19 cellular contexts compared by ENCODE assay signal in the genomic region with DNA sequence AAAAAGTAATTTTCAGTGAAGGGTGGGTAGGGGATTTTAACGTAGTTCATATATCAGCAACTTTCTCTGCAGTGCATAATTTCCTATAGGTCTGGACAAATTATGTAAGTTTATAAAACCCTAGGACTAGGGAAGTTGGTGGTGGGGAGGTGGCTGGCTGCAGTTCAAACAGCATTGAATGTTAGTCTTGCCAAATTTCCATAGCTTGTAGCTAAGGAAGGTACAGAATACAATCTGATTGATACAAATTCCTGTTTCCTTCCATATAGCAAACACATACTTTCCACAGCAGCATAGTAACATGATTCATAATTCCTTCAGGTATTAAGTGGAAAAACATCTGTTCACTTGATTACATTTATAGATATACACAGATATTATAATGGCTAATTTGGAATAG.
A peak's percentile ranks its signal among the peaks of the same experiment; 100 is the strongest.
DNase-seq lines count a peak whose midpoint lies in the region; ATAC-seq and TF ChIP-seq lines count a peak whose summit lies in the region.
"Had no signal": no experiment of that assay in that cellular context is flagged by ENCODE, and none has a peak within 500 bp of the region (broad histone marks: within the 10 kb centered on the region; RNA-seq: fewer than 3 reads in every experiment).

No MANE protein-coding gene starts in this region.

- no peaks in the 10 kb centered on the region for H3K9me3 ChIP-seq in GM23248 (ENCODE audit: low read depth)
- H3K9me3 ChIP-seq: BLaER1, Caco-2 had no signal

- in situ Hi-C loops in GM23248 (cut with MboI), result no loop called here

- H3F3A ChIP-seq in GM23338 (replicated peaks; ENCODE audit: low read depth) (no peaks in the 10 kb centered on the region), GM23248 (ENCODE audit: insufficient read depth) (no peaks in the 10 kb centered on the region)

- WGBS in GM23248 (ENCODE audit: low coverage in 1 of 2, low lambda C conversion rate in 2 of 2, missing lambda C conversion rate in 2 of 2), 2 experiments, result 56% methylated on average over 1 of the region's 1 CpG

- H3K4me3 ChIP-seq in GM23338 (no peak overlapping the region), GM23248 (no peak overlapping the region)
- H3K4me3 ChIP-seq: BLaER1, GM12878 had no signal

- no peak for TF ChIP-seq CTCF in foreskin keratinocyte (conservative IDR thresholded peaks at IDR 0.05)
- no peak for TF ChIP-seq CTCF in GM23338 (conservative IDR thresholded peaks at IDR 0.05; ENCODE audit: low read depth in 2 of 2)

- H3K27me3 ChIP-seq in foreskin keratinocyte (no peaks in the 10 kb centered on the region), GM23338 (ENCODE audit: insufficient read depth) (no peaks in the 10 kb centered on the region), GM23248 (replicated peaks; ENCODE audit: insufficient read depth) (no peaks in the 10 kb centered on the region)
- H3K27me3 ChIP-seq: BLaER1 had no signal

- H3K4me2 ChIP-seq in GM23338 (no peak overlapping the region), GM23248 (ENCODE audit: unreplicated experiment) (no peak overlapping the region)
- H3K4me2 ChIP-seq: BLaER1 had no signal

- no peaks in the 10 kb centered on the region for H4K20me1 ChIP-seq in GM23338 (replicated peaks; ENCODE audit: insufficient read depth)
- no peaks in the 10 kb centered on the region for H4K20me1 ChIP-seq in GM23248 (ENCODE audit: insufficient read depth)
- H4K20me1 ChIP-seq: BLaER1 had no signal

- H3K27ac ChIP-seq in foreskin keratinocyte (no peak overlapping the region), GM23338 (ENCODE audit: low read depth) (no peak overlapping the region), GM23248 (no peak overlapping the region)
- H3K27ac ChIP-seq: BLaER1, C4-2B had no signal

- H3K36me3 Mint-ChIP-seq in GM23338 (ENCODE audit: low read depth), result no peaks in the 10 kb centered on the region
- H3K36me3 Mint-ChIP-seq: CD4-positive, CD25-positive, alpha-beta regulatory T cell; CD8-positive, alpha-beta T cell had no signal

- H3K9me2 ChIP-seq in GM23338 (ENCODE audit: insufficient read depth) (no peaks in the 10 kb centered on the region), GM23248 (ENCODE audit: insufficient read depth) (no peaks in the 10 kb centered on the region)

- H3K79me2 ChIP-seq in GM23338 (replicated peaks; ENCODE audit: insufficient read depth) (no peaks in the 10 kb centered on the region), GM23248 (ENCODE audit: insufficient read depth) (no peaks in the 10 kb centered on the region)

- H3K9ac ChIP-seq in GM23248, result no peak overlapping the region
- H3K9ac ChIP-seq: BLaER1 had no signal

- H3K27ac Mint-ChIP-seq in GM23338, result no peak overlapping the region
- H3K27ac Mint-ChIP-seq: B cell; CD4-positive, CD25-positive, alpha-beta regulatory T cell; CD8-positive, alpha-beta T cell; H9 had no signal

- DNase-seq in dermis microvascular lymphatic vessel endothelial cell (ENCODE audit: low read depth in 2 of 2), result peak; percentile 83 to 89
- peak in 1 of 2 donors; percentile 28 for DNase-seq in foreskin keratinocyte
- DNase-seq in lung microvascular endothelial cell (ENCODE audit: low read depth in 2 of 2), result peak; percentile 45 to 93
- peak; percentile 68 for DNase-seq in pulmonary artery endothelial cell (ENCODE audit: low read depth, low spot score)
- DNase-seq in GM23338 (ENCODE audit: low spot score), result no peak
- no peak for DNase-seq in GM23248
- DNase-seq: Caco-2; CD4-positive, CD25-positive, alpha-beta regulatory T cell; CD8-positive, alpha-beta T cell; DMS153; DND-41; H9 had no signal

- H3K4me3 Mint-ChIP-seq in GM23338, result no peak overlapping the region
- H3K4me3 Mint-ChIP-seq: B cell; CD4-positive, CD25-positive, alpha-beta regulatory T cell; CD8-positive, alpha-beta T cell; H9 had no signal

- H3K9me3 Mint-ChIP-seq in GM23338, result no peaks in the 10 kb centered on the region
- H3K9me3 Mint-ChIP-seq: CD8-positive, alpha-beta T cell; H9 had no signal

- ATAC-seq in foreskin keratinocyte (peak; percentile 34), GM19328 (IDR thresholded peaks at IDR 0.05; ENCODE audit: unreplicated experiment) (no peak), GM23338 (no peak), GM19351 (IDR thresholded peaks at IDR 0.05; ENCODE audit: unreplicated experiment) (no peak)
- ATAC-seq: CD8-positive, alpha-beta T cell; GM12878; HCT116 had no signal

- H3K36me3 ChIP-seq in GM23338 (ENCODE audit: insufficient read depth), result no peaks in the 10 kb centered on the region
- no peaks in the 10 kb centered on the region for H3K36me3 ChIP-seq in GM23248 (ENCODE audit: low read depth)
- H3K36me3 ChIP-seq: BLaER1 had no signal

- peaks cover 2% of the 10 kb centered on the region for H3K4me1 ChIP-seq in foreskin keratinocyte
- H3K4me1 ChIP-seq in GM23338 (ENCODE audit: insufficient read depth), result no peaks in the 10 kb centered on the region; the same call in 1 of the 2 replicates
- H3K4me1 ChIP-seq in GM23248 (ENCODE audit: insufficient read depth), result no peaks in the 10 kb centered on the region
- H3K4me1 ChIP-seq: BLaER1, Caco-2 had no signal

- peaks cover 6% of the 10 kb centered on the region; the same call in 2 of the 3 replicates for H3K4me1 Mint-ChIP-seq in GM23338
- H3K4me1 Mint-ChIP-seq: B cell; CD4-positive, CD25-positive, alpha-beta regulatory T cell had no signal

- H2AFZ ChIP-seq in GM23338 (no peak overlapping the region), GM23248 (no peak overlapping the region)

- no peaks in the 10 kb centered on the region for H3K27me3 Mint-ChIP-seq in GM23338 (ENCODE audit: insufficient read depth, low read depth, poor library complexity)
- H3K27me3 Mint-ChIP-seq: B cell; CD4-positive, CD25-positive, alpha-beta regulatory T cell had no signal

TF ChIP-seq in GM23338, 12 proteins besides CTCF, POLR2A, EP300 and RAD21 (continues in another document):
- TF ChIP-seq ZNF114 (CRISPR knock-in tag; IDR thresholded peaks at IDR 0.05), result no peak
- TF ChIP-seq ZNF331 (CRISPR knock-in tag; IDR thresholded peaks at IDR 0.05; ENCODE audit: low read depth), result no peak
- TF ChIP-seq, protein P1, sequence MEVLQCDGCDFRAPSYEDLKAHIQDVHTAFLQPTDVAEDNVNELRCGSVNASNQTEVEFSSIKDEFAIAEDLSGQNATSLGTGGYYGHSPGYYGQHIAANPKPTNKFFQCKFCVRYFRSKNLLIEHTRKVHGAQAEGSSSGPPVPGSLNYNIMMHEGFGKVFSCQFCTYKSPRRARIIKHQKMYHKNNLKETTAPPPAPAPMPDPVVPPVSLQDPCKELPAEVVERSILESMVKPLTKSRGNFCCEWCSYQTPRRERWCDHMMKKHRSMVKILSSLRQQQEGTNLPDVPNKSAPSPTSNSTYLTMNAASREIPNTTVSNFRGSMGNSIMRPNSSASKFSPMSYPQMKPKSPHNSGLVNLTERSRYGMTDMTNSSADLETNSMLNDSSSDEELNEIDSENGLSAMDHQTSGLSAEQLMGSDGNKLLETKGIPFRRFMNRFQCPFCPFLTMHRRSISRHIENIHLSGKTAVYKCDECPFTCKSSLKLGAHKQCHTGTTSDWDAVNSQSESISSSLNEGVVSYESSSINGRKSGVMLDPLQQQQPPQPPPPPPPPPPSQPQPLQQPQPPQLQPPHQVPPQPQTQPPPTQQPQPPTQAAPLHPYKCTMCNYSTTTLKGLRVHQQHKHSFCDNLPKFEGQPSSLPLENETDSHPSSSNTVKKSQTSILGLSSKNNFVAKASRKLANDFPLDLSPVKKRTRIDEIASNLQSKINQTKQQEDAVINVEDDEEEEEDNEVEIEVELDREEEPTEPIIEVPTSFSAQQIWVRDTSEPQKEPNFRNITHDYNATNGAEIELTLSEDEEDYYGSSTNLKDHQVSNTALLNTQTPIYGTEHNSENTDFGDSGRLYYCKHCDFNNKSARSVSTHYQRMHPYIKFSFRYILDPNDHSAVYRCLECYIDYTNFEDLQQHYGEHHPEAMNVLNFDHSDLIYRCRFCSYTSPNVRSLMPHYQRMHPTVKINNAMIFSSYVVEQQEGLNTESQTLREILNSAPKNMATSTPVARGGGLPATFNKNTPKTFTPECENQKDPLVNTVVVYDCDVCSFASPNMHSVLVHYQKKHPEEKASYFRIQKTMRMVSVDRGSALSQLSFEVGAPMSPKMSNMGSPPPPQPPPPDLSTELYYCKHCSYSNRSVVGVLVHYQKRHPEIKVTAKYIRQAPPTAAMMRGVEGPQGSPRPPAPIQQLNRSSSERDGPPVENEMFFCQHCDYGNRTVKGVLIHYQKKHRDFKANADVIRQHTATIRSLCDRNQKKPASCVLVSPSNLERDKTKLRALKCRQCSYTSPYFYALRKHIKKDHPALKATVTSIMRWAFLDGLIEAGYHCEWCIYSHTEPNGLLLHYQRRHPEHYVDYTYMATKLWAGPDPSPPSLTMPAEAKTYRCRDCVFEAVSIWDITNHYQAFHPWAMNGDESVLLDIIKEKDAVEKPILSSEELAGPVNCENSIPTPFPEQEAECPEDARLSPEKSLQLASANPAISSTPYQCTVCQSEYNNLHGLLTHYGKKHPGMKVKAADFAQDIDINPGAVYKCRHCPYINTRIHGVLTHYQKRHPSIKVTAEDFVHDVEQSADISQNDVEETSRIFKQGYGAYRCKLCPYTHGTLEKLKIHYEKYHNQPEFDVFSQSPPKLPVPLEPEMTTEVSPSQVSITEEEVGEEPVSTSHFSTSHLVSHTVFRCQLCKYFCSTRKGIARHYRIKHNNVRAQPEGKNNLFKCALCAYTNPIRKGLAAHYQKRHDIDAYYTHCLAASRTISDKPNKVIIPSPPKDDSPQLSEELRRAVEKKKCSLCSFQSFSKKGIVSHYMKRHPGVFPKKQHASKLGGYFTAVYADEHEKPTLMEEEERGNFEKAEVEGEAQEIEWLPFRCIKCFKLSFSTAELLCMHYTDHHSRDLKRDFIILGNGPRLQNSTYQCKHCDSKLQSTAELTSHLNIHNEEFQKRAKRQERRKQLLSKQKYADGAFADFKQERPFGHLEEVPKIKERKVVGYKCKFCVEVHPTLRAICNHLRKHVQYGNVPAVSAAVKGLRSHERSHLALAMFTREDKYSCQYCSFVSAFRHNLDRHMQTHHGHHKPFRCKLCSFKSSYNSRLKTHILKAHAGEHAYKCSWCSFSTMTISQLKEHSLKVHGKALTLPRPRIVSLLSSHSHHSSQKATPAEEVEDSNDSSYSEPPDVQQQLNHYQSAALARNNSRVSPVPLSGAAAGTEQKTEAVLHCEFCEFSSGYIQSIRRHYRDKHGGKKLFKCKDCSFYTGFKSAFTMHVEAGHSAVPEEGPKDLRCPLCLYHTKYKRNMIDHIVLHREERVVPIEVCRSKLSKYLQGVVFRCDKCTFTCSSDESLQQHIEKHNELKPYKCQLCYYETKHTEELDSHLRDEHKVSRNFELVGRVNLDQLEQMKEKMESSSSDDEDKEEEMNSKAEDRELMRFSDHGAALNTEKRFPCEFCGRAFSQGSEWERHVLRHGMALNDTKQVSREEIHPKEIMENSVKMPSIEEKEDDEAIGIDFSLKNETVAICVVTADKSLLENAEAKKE (CRISPR knock-in tag; IDR thresholded peaks at IDR 0.05), result no peak
- TF ChIP-seq STAT1 (IDR thresholded peaks at IDR 0.05; ENCODE audit: unreplicated experiment), result no peak
- TF ChIP-seq EZH2 (IDR thresholded peaks at IDR 0.05; ENCODE audit: low read depth, unreplicated experiment), result no peak
- no peak for TF ChIP-seq JUNB (IDR thresholded peaks at IDR 0.05; ENCODE audit: unreplicated experiment)
- TF ChIP-seq CREB1 (CRISPR knock-in tag; IDR thresholded peaks at IDR 0.05; ENCODE audit: low read depth), result no peak

Comparison
In these comparisons a context has a peak if more than half of its experiments do, and no peak if none do; other contexts are left out.
1. DNase-seq: peak in dermis microvascular lymphatic vessel endothelial cell (2 of 2), lung microvascular endothelial cell (2 of 2) and pulmonary artery endothelial cell (single experiment); none in GM23338 (single experiment) and GM23248 (single experiment).